8 cellular contexts compared by ENCODE assay signal in the genomic region with DNA sequence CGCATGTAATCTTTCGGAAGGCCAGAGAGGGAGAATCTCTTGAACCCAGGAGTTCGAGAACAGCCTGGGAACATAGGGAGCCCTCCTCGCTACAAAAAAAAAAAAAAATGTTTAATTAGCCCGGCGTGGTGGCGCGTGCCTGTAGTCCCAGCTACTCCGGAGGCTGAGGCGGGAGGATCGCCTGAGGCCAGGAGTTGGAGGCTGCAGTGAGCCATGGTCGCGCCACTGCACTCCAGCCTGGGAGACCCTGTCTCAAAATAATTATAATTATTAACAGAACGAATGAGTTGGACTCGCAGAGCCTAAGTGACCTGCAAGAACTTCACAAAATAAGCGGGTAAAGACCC. TPM values are rescaled to one million over a fixed set of nuclear protein-coding genes. Genes with fewer than 3 reads are reported as not detected.
DNase-seq lines count a peak whose midpoint lies in the region; ATAC-seq and TF ChIP-seq lines count a peak whose summit lies in the region.

No MANE protein-coding gene starts in this region.

- 0 out of 2 replicates have a peak overlapping the region, but pooled peaks have one; percentile 47 for H3K9ac ChIP-seq in HUES48 (ENCODE audit: low read depth, low read length)

- H3K27me3 Mint-ChIP-seq in central memory CD8-positive, alpha-beta T cell: no peaks in the 10 kb centered on the region

- 0 out of 2 replicates have a peak, but pooled peaks cover 3% of the 10 kb centered on the region for H3K4me1 ChIP-seq in HUES48 (ENCODE audit: control insufficient read depth, insufficient read depth, low read length)
- no peaks in the 10 kb centered on the region for H3K4me1 ChIP-seq in muscle layer of duodenum (ENCODE audit: control insufficient read depth in 1 of 2, insufficient read depth in 2 of 2, low read length in 2 of 2)

- H3K27ac Mint-ChIP-seq in central memory CD8-positive, alpha-beta T cell (ENCODE audit: low read depth): peak overlapping the region; percentile 82

- H3K36me3 Mint-ChIP-seq in central memory CD8-positive, alpha-beta T cell (ENCODE audit: insufficient read depth): peaks cover 23% of the 10 kb centered on the region

- H3K27ac ChIP-seq in AG04450 (ENCODE audit: low read depth, low read length): peak overlapping the region; percentile 75
- peak overlapping the region; percentile 89 for H3K27ac ChIP-seq in HUES48 (ENCODE audit: low read depth, low read length)
- H3K27ac ChIP-seq in muscle layer of duodenum (ENCODE audit: low read length): no peak overlapping the region

- H3K4me3 ChIP-seq in AG04450 (ENCODE audit: low read depth, low read length): peak overlapping the region; percentile 72
- peak overlapping the region; percentile 67 for H3K4me3 ChIP-seq in HUES48 (ENCODE audit: low read depth, low read length)
- H3K4me3 ChIP-seq in muscle layer of duodenum (ENCODE audit: low read depth in 1 of 2, low read length in 2 of 2): peak overlapping the region; percentile 62 to 81

- H3K9me3 ChIP-seq in AG04450 (ENCODE audit: control insufficient read depth, insufficient read depth, low read length) (no peaks in the 10 kb centered on the region), HUES48 (ENCODE audit: control insufficient read depth, insufficient read depth, low read length) (no peaks in the 10 kb centered on the region), muscle layer of duodenum (ENCODE audit: control insufficient read depth in 1 of 2, low read length in 2 of 2) (no peaks in the 10 kb centered on the region)

- no peaks in the 10 kb centered on the region for H3K9me3 Mint-ChIP-seq in central memory CD8-positive, alpha-beta T cell

- TF ChIP-seq CTCF in AG04450 (IDR thresholded peaks at IDR 0.05; ENCODE audit: low read depth, low read length): no peak

- no peak for ATAC-seq in central memory CD8-positive, alpha-beta T cell (replicated peaks; ENCODE audit: extremely low read depth, poor library complexity, severe bottlenecking)
- ATAC-seq in HG03095 (IDR thresholded peaks at IDR 0.05; ENCODE audit: unreplicated experiment): no peak
- ATAC-seq in HG03432 (IDR thresholded peaks at IDR 0.05; ENCODE audit: unreplicated experiment): no peak
- ATAC-seq in HG03025 (IDR thresholded peaks at IDR 0.05; ENCODE audit: low FRiP score, unreplicated experiment): no peak

- CTCF ChIA-PET in AG04450 (lab: Charles Lee): interaction anchor here (1.1 kb wide), 1 partner anchor 16 kb away, joined by 3 read pairs; no protein-coding TSS in a partner anchor

- H3K36me3 ChIP-seq in HUES48 (ENCODE audit: control insufficient read depth, insufficient read depth, low read length): peaks cover 29% of the 10 kb centered on the region
- peaks cover 17% of the 10 kb centered on the region in 2 donors for H3K36me3 ChIP-seq in muscle layer of duodenum (ENCODE audit: control insufficient read depth in 1 of 2, insufficient read depth in 2 of 2, low read length in 2 of 2)

- H3K27me3 ChIP-seq in AG04450 (ENCODE audit: control insufficient read depth, insufficient read depth, low read length) (no peaks in the 10 kb centered on the region), HUES48 (ENCODE audit: control insufficient read depth, insufficient read depth, low read length) (no peaks in the 10 kb centered on the region), muscle layer of duodenum (ENCODE audit: low read depth, low read length) (no peaks in the 10 kb centered on the region)

- peak overlapping the region; percentile 95 for H3K4me3 Mint-ChIP-seq in central memory CD8-positive, alpha-beta T cell

- no peaks in the 10 kb centered on the region for H3K4me1 Mint-ChIP-seq in central memory CD8-positive, alpha-beta T cell

- DNase-seq in AG04450 (ENCODE audit: low read depth, low spot score) (no peak), DMS53 treated with DMSO at 0.1 percent for 48 hours (lab: John Stamatoyannopoulos, UW; ENCODE audit: unreplicated experiment) (no peak)
- no peak for DNase-seq in central memory CD8-positive, alpha-beta T cell (ENCODE audit: low spot score in 2 of 2)

- POLR2A ChIA-PET in AG04450 (lab: Yijun Ruan, JAX): interaction anchor here (0.6 kb wide), 1 partner anchor 80 kb away, joined by 3 read pairs; no protein-coding TSS in a partner anchor

RNA-seq across cellular contexts. Expression of a gene that starts 0.8 kb away (rescaled TPM):
- polyA plus RNA-seq in AG04450 (2011; rRNA removed): 6.9 and 9.9 TPM in 2 replicates
- 3.5 and 3.9 TPM in 2 replicates for polyA minus RNA-seq in AG04450 (2011; rRNA and poly(A)+ RNA removed)

RNA-seq across cellular contexts. Expression of a gene that starts 17.6 kb away (rescaled TPM):
- 2.3 and 3.5 TPM in 2 replicates for polyA plus RNA-seq in AG04450 (2011; rRNA removed)
- polyA minus RNA-seq in AG04450 (2011; rRNA and poly(A)+ RNA removed): 1.7 and 2.6 TPM in 2 replicates

RNA-seq across cellular contexts. Expression of a gene that starts 46.1 kb away (rescaled TPM):
- polyA plus RNA-seq in AG04450 (2011; rRNA removed): 258 and 407 TPM in 2 replicates
- polyA minus RNA-seq in AG04450 (2011; rRNA and poly(A)+ RNA removed): 28.1 and 32.9 TPM in 2 replicates

RNA-seq across cellular contexts. Expression of a gene that starts 46.3 kb away (rescaled TPM):
- polyA plus RNA-seq in AG04450 (2011; rRNA removed): 18.5 and 21.9 TPM in 2 replicates
- 59.4 and 61.4 TPM in 2 replicates for polyA minus RNA-seq in AG04450 (2011; rRNA and poly(A)+ RNA removed)
